Comparison of ENCODE assay signal across 1 cellular context in genomic region chr1:27504588-27505419, GRCh38.
A peak's percentile ranks its signal among the peaks of the same experiment; 100 is the strongest.
TF ChIP-seq lines count a peak whose summit lies in the region.

No MANE protein-coding gene starts in this region.

TF ChIP-seq in HepG2, 621 proteins besides CTCF, POLR2A, EP300 and RAD21 (continued from another document and continues in another):
- no peak for TF ChIP-seq SYNCRIP (IDR thresholded peaks at IDR 0.05; ENCODE audit: insufficient read depth, low read depth, low read length)
- peak; percentile 77 for TF ChIP-seq SPEN (CRISPR knock-in tag; IDR thresholded peaks at IDR 0.05; ENCODE audit: low read depth)
- no peak for TF ChIP-seq ELF4 (CRISPR knock-in tag; IDR thresholded peaks at IDR 0.05; ENCODE audit: borderline replicate concordance)
- TF ChIP-seq ZNF567 (CRISPR knock-in tag; IDR thresholded peaks at IDR 0.05; ENCODE audit: borderline replicate concordance): 0 out of 2 replicates have a peak, but pooled peaks have one; percentile 36
- TF ChIP-seq GATAD1 (CRISPR knock-in tag; IDR thresholded peaks at IDR 0.05): 0 out of 2 replicates have a peak, but pooled peaks have one; percentile 20
- peak; percentile 42; the same call in 1 of the 2 replicates for TF ChIP-seq ZBTB3 (CRISPR knock-in tag; IDR thresholded peaks at IDR 0.05; ENCODE audit: borderline replicate concordance, low read depth)
- no peak; the same call in 1 of the 2 replicates for TF ChIP-seq ZHX2 (IDR thresholded peaks at IDR 0.05; ENCODE audit: low read depth)
- no peak for TF ChIP-seq ZHX2 (CRISPR knock-in tag; IDR thresholded peaks at IDR 0.05; ENCODE audit: borderline replicate concordance)
- no peak; the same call in 1 of the 2 replicates for TF ChIP-seq DPF2 (CRISPR knock-in tag; IDR thresholded peaks at IDR 0.05; ENCODE audit: borderline replicate concordance, low read depth)
- TF ChIP-seq SP5 (CRISPR knock-in tag; IDR thresholded peaks at IDR 0.05; ENCODE audit: borderline replicate concordance, low read depth): peak; percentile 81
- TF ChIP-seq ZNF709 (CRISPR knock-in tag; IDR thresholded peaks at IDR 0.05): peak; percentile 65
- TF ChIP-seq ZFP90 (CRISPR knock-in tag; IDR thresholded peaks at IDR 0.05; ENCODE audit: borderline replicate concordance): 0 out of 2 replicates have a peak, but pooled peaks have one; percentile 41
- TF ChIP-seq ZNF460 (CRISPR knock-in tag; IDR thresholded peaks at IDR 0.05; ENCODE audit: borderline replicate concordance): peak; percentile 51; the same call in 1 of the 2 replicates
- peak; percentile 54; the same call in 1 of the 2 replicates for TF ChIP-seq POLR2G (IDR thresholded peaks at IDR 0.05; ENCODE audit: low read depth, low read length)
- peak; percentile 75 for TF ChIP-seq ERF (CRISPR knock-in tag; IDR thresholded peaks at IDR 0.05)
- 0 out of 2 replicates have a peak, but pooled peaks have one; percentile 23 for TF ChIP-seq STAT6 (CRISPR knock-in tag; IDR thresholded peaks at IDR 0.05; ENCODE audit: borderline replicate concordance)
- TF ChIP-seq AGO2 (optimal IDR thresholded peaks at IDR 0.05; ENCODE audit: low read depth, low read length): peak; percentile 9
- peak; percentile 98 for TF ChIP-seq ZNF746 (CRISPR knock-in tag; IDR thresholded peaks at IDR 0.05)
- TF ChIP-seq ZNF792 (CRISPR knock-in tag; IDR thresholded peaks at IDR 0.05): no peak; the same call in 1 of the 2 replicates
- TF ChIP-seq ZBTB42 (CRISPR knock-in tag; IDR thresholded peaks at IDR 0.05): peak; percentile 78; the same call in 1 of the 2 replicates
- TF ChIP-seq ZNF740 (CRISPR knock-in tag; IDR thresholded peaks at IDR 0.05): peak; percentile 37; the same call in 1 of the 2 replicates
- TF ChIP-seq ZNF749 (CRISPR knock-in tag; IDR thresholded peaks at IDR 0.05; ENCODE audit: borderline replicate concordance): 0 out of 2 replicates have a peak, but pooled peaks have one; percentile 43
- TF ChIP-seq XBP1 (CRISPR knock-in tag; IDR thresholded peaks at IDR 0.05): no peak
- no peak for TF ChIP-seq NPAS2 (CRISPR knock-in tag; IDR thresholded peaks at IDR 0.05; ENCODE audit: borderline replicate concordance)
- no peak for TF ChIP-seq FOSL2 (CRISPR knock-in tag; IDR thresholded peaks at IDR 0.05)
- TF ChIP-seq ZNF430 (CRISPR knock-in tag; IDR thresholded peaks at IDR 0.05): peak; percentile 54
- no peak; the same call in 1 of the 2 replicates for TF ChIP-seq ETV6 (CRISPR knock-in tag; conservative IDR thresholded peaks at IDR 0.05)
- no peak for TF ChIP-seq KIAA2018 (CRISPR knock-in tag; IDR thresholded peaks at IDR 0.05; ENCODE audit: borderline replicate concordance)
- no peak for TF ChIP-seq ZNF619 (CRISPR knock-in tag; IDR thresholded peaks at IDR 0.05)
- no peak for TF ChIP-seq ZXDC (CRISPR knock-in tag; IDR thresholded peaks at IDR 0.05)
- 0 out of 2 replicates have a peak, but pooled peaks have one; percentile 57 for TF ChIP-seq GATA4 (IDR thresholded peaks at IDR 0.05; ENCODE audit: borderline replicate concordance, low read depth)
- peak; percentile 65; the same call in 1 of the 2 replicates for TF ChIP-seq ZSCAN20 (CRISPR knock-in tag; IDR thresholded peaks at IDR 0.05; ENCODE audit: borderline replicate concordance)
- TF ChIP-seq TERF1 (CRISPR knock-in tag; IDR thresholded peaks at IDR 0.05): no peak
- no peak for TF ChIP-seq CREB1 (IDR thresholded peaks at IDR 0.05)
- peak; percentile 71 for TF ChIP-seq CREB1 (CRISPR knock-in tag; IDR thresholded peaks at IDR 0.05)
- no peak for TF ChIP-seq ZNF672 (CRISPR knock-in tag; IDR thresholded peaks at IDR 0.05)
- TF ChIP-seq SATB2 (CRISPR knock-in tag; IDR thresholded peaks at IDR 0.05): no peak
- TF ChIP-seq ZNF180 (CRISPR knock-in tag; IDR thresholded peaks at IDR 0.05; ENCODE audit: borderline replicate concordance, low read depth): no peak
- peak; percentile 71; the same call in 1 of the 2 replicates for TF ChIP-seq ZNF124 (CRISPR knock-in tag; IDR thresholded peaks at IDR 0.05)
